Comparison of ENCODE assay signal across 23 cellular contexts in the genomic region with DNA sequence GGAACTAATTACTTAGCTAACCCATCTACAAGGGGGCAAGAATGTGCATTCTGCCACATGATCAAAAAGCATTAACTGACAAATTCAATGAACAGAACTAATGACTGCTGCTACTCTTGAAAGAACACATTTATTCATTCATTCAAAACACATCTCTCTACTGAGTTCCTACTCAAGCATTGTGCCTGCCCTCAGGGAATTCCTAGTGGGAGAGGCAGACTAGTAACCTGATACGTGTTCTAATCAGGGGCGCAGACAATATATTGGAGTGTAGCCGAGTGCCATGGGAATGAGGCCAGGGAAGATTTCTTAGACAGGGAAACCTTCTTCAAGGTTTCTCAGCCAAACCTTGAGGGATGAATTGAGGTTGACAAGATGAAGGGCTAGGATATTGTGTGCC. TPM values are rescaled to one million over a fixed set of nuclear protein-coding genes. Genes with fewer than 3 reads are reported as not detected.
DNase-seq lines count a peak whose midpoint lies in the region; ATAC-seq and TF ChIP-seq lines count a peak whose summit lies in the region.
"Had no signal": no experiment of that assay in that cellular context is flagged by ENCODE, and none has a peak within 500 bp of the region (broad histone marks: within the 10 kb centered on the region; RNA-seq: fewer than 3 reads in every experiment).

No MANE protein-coding gene starts in this region.

- DNase-seq in NCI-H524 (lab: John Stamatoyannopoulos, UW) (peak; percentile 8 to 44), NCI-H524 treated with DMSO at 0.1 percent for 48 hours (lab: John Stamatoyannopoulos, UW) (no peak), RPMI7951 (ENCODE audit: low read depth) (peak; percentile 44), fibroblast of the aortic adventitia (ENCODE audit: low read depth) (peak; percentile 43), DMS114 treated with DMSO at 0.1 percent for 48 hours (lab: John Stamatoyannopoulos, UW; ENCODE audit: unreplicated experiment) (no peak), LoVo (ENCODE audit: low spot score) (no peak)
- no peak for DNase-seq in activated naive CD4-positive, alpha-beta T cell treated with anti-CD3 and anti-CD28 coated beads, Interleukin-2, amount 50 U/mL, for 16 hours
- DNase-seq: activated CD4-positive, alpha-beta T cell treated with anti-CD3 and anti-CD28 coated beads, Interleukin-2, amount 50 U/mL, for 1 hour; activated naive CD8-positive, alpha-beta T cell treated with anti-CD3 and anti-CD28 coated beads for 36 hours; COR-L47; head of caudate nucleus; left lung; MG63; NCI-H146; NCI-H2227 treated with DMSO at 0.1 percent for 48 hours; Peyer's patch; stimulated activated CD4-positive, alpha-beta T cell treated with anti-CD3 and anti-CD28 coated beads, Interleukin-15, amount 100 ng/mL, for 24 hours; stimulated activated CD8-positive, alpha-beta memory T cell treated with anti-CD3 and anti-CD28 coated beads, Interleukin-4, amount 100 ng/mL, for 48 hours; T-helper 2 cell had no signal

- H3K4me3 ChIP-seq in fibroblast of the aortic adventitia (ENCODE audit: low read depth, low read length) = no peak overlapping the region
- H3K4me3 ChIP-seq: GM23248, left lung, MG63, Peyer's patch, SK-N-MC had no signal

- no peak for ATAC-seq in HG02852 (IDR thresholded peaks at IDR 0.05; ENCODE audit: unreplicated experiment)
- ATAC-seq: left lung, sciatic nerve had no signal

- TF ChIP-seq CTCF in fibroblast of the aortic adventitia (IDR thresholded peaks at IDR 0.05; ENCODE audit: insufficient read depth, low read length) = no peak

RNA-seq across cellular contexts. Expression of a gene that starts 56.7 kb away (rescaled TPM):
- total RNA-seq in RPMI7951 (2014; rRNA removed; shearing (Covaris generic)) = 0.20 and 0.24 TPM in 2 replicates
- total RNA-seq in fibroblast of the aortic adventitia (ENCODE audit: low replicate concordance) = 12.3 and 80.5 TPM in 2 replicates
- total RNA-seq: activated naive CD8-positive, alpha-beta T cell treated with anti-CD3 and anti-CD28 coated beads for 36 hours had no signal

Comparison
In these comparisons a context has a peak if more than half of its experiments do, and no peak if none do; other contexts are left out.
1. DNase-seq: peak in NCI-H524 (2 of 2), RPMI7951 (single experiment) and fibroblast of the aortic adventitia (single experiment); none in NCI-H524 treated with DMSO at 0.1 percent for 48 hours (single experiment), DMS114 treated with DMSO at 0.1 percent for 48 hours (single experiment), activated naive CD4-positive, alpha-beta T cell treated with anti-CD3 and anti-CD28 coated beads, Interleukin-2, amount 50 U/mL, for 16 hours (single experiment) and LoVo (single experiment).
2. RNA of a gene that starts 56.7 kb away (total RNA-seq): 12.3 to 80.5 TPM in fibroblast of the aortic adventitia; 0.20 to 0.24 TPM in RPMI7951; every median in the first group is over 10 times any median in the second.